ENCODE assay signal across 9 cellular contexts in the genomic region with DNA sequence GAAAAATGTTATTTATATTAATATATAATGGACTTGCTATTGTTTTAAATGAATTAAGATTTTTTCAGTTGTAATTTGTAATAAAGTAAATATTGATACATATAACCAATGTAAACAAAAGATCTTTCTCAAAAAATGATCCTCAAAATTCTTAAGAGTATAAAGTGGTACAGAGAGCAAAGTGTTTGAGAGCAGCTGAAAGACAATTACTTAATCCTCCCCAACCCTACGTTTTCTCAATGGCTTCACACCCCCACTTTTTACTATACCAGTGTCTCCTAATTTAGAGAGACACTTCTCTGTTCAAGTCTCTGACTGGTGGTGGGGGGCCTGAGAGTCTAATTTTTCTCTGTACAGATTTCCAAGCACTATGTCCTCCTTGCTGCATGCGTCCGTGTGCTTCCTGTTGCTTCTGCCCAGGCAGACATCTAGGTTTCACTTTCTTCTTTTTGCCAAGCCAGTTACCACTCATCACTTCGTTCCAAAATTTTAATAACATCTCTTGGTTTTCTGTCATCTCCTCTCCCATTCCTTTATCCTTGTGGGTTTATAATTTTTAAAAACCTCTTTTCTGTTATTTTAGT.
DNase-seq lines count a peak whose midpoint lies in the region; ATAC-seq and TF ChIP-seq lines count a peak whose summit lies in the region.
"Had no signal": no experiment of that assay in that cellular context is flagged by ENCODE, and none has a peak within 500 bp of the region (broad histone marks: within the 10 kb centered on the region; RNA-seq: fewer than 3 reads in every experiment).

No MANE protein-coding gene starts in this region.

- no peak for ATAC-seq in activated CD4-positive, alpha-beta T cell treated with anti-CD3 and anti-CD28 coated beads for 36 hours
- ATAC-seq in HG02938 (IDR thresholded peaks at IDR 0.05; ENCODE audit: unreplicated experiment) = peak; percentile 74
- no peak for ATAC-seq in memory B cell (ENCODE audit: low read depth)

- peaks cover 4% of the 10 kb centered on the region for H3K27me3 Mint-ChIP-seq in activated CD4-positive, alpha-beta T cell treated with anti-CD3 and anti-CD28 coated beads for 36 hours
- H3K27me3 Mint-ChIP-seq in memory B cell = peaks cover 2% of the 10 kb centered on the region

- H4K20me1 ChIP-seq in PC-9 (ENCODE audit: insufficient read depth) = no peaks in the 10 kb centered on the region

- no TSS peak for BruUV-seq in PC-9 (replicated peaks; lab: Mats Ljungman, UMichigan)

- CTCF ChIA-PET in activated CD4-positive, alpha-beta T cell treated with anti-CD3 and anti-CD28 coated beads for 36 hours (lab: Charles Lee) = interaction anchor here (1.1 to 1.2 kb wide), 3 partner anchors 11 to 61 kb away, joined by 3 to 4 read pairs (median 3); no protein-coding TSS in a partner anchor
- CTCF ChIA-PET in PC-9 (lab: Charles Lee) = no interaction called here

- no peaks in the 10 kb centered on the region for H3K4me1 ChIP-seq in PC-9 (replicated peaks; ENCODE audit: insufficient read depth)

- no peaks in the 10 kb centered on the region for H3K79me2 ChIP-seq in PC-9 (ENCODE audit: low read depth)

- no peaks in the 10 kb centered on the region for H3K9me3 ChIP-seq in PC-9 (ENCODE audit: insufficient read depth, low read depth)

- peak overlapping the region; percentile 57 for H3K4me2 ChIP-seq in PC-9

- no peaks in the 10 kb centered on the region for H3F3A ChIP-seq in PC-9 (ENCODE audit: insufficient read depth, low read depth)

- H3K27me3 ChIP-seq in PC-9 (ENCODE audit: insufficient read depth, low read depth) = no peaks in the 10 kb centered on the region

- peak overlapping the region; percentile 76 for H2AFZ ChIP-seq in PC-9

- peak overlapping the region; percentile 33; the same call in 1 of the 2 replicates for H3K4me3 ChIP-seq in PC-9

- H3K36me3 Mint-ChIP-seq in activated CD4-positive, alpha-beta T cell treated with anti-CD3 and anti-CD28 coated beads for 36 hours (ENCODE audit: low read depth) = no peaks in the 10 kb centered on the region
- no peaks in the 10 kb centered on the region for H3K36me3 Mint-ChIP-seq in memory B cell

- H3K9me2 ChIP-seq in PC-9 (ENCODE audit: insufficient read depth) = no peaks in the 10 kb centered on the region

- H3K4me1 Mint-ChIP-seq in activated CD4-positive, alpha-beta T cell treated with anti-CD3 and anti-CD28 coated beads for 36 hours = peaks cover 3% of the 10 kb centered on the region
- H3K4me1 Mint-ChIP-seq in memory B cell = peaks cover 3% of the 10 kb centered on the region

- H3K36me3 ChIP-seq in PC-9 (ENCODE audit: low read depth) = no peaks in the 10 kb centered on the region

- no peak for DNase-seq in activated CD4-positive, alpha-beta T cell treated with anti-CD3 and anti-CD28 coated beads for 36 hours
- DNase-seq in activated CD4-positive, alpha-beta T cell treated with anti-CD3 and anti-CD28 coated beads, Interleukin-2, amount 50 U/mL, for 48 hours = no peak
- DNase-seq in PC-9 (no peak), memory B cell (ENCODE audit: low spot score in 2 of 2) (no peak), AG08395 (ENCODE audit: low spot score) (no peak), CD1c-positive myeloid dendritic cell (ENCODE audit: extremely low spot score) (no peak), DMS 273 treated with DMSO at 0.1 percent for 48 hours (lab: John Stamatoyannopoulos, UW) (no peak)

- H3K4me3 Mint-ChIP-seq in activated CD4-positive, alpha-beta T cell treated with anti-CD3 and anti-CD28 coated beads for 36 hours = peak overlapping the region; percentile 53
- peak overlapping the region; percentile 54 for H3K4me3 Mint-ChIP-seq in memory B cell

- no peak overlapping the region for H3K27ac ChIP-seq in PC-9
- H3K27ac ChIP-seq: C4-2B had no signal

- no peak for TF ChIP-seq CTCF in PC-9 (conservative IDR thresholded peaks at IDR 0.05)

- H3K9me3 Mint-ChIP-seq in activated CD4-positive, alpha-beta T cell treated with anti-CD3 and anti-CD28 coated beads for 36 hours (ENCODE audit: low read depth) = peaks cover 4% of the 10 kb centered on the region
- peaks cover 4% of the 10 kb centered on the region for H3K9me3 Mint-ChIP-seq in memory B cell

- intact Hi-C loops in activated CD4-positive, alpha-beta T cell treated with anti-CD3 and anti-CD28 coated beads for 36 hours (cut with DNase I, micrococcal nuclease) = no loop called here
- intact Hi-C loops in PC-9 (cut with micrococcal nuclease; ENCODE audit: unreplicated experiment) = no loop called here

- POLR2A ChIA-PET in activated CD4-positive, alpha-beta T cell treated with anti-CD3 and anti-CD28 coated beads for 36 hours (lab: Charles Lee) = no interaction called here
- POLR2A ChIA-PET in PC-9 (lab: Charles Lee; ENCODE audit: unreplicated experiment) = no interaction called here

- no peak overlapping the region for H3K27ac Mint-ChIP-seq in activated CD4-positive, alpha-beta T cell treated with anti-CD3 and anti-CD28 coated beads for 36 hours
- H3K27ac Mint-ChIP-seq in memory B cell = no peak overlapping the region
